ENCODE assay signal across 2 cellular contexts in the genomic region with DNA sequence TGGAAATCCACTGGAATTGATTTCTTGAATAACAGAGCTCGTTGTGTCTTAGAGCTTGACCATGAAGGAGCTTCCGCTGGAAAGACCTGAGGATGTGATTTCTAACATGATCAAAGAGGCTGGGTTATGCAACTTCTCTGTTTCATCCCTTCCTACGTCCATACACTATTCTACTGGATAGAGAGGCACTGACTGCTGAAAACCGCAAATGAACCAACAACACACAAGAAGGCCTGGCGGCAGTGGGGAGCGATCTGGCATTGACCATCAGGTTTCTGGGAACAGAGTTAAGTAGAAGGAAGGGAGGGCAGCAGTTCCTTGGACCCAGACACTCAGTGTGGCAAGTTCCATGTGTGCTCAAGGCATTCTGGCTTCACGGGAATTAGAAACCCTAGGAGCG.
TF ChIP-seq lines count a peak whose summit lies in the region.

No MANE protein-coding gene starts in this region.

TF ChIP-seq in HepG2, 621 proteins besides CTCF, POLR2A, EP300 and RAD21:
- TF ChIP-seq ZNF543 (CRISPR knock-in tag; IDR thresholded peaks at IDR 0.05) (no peak), REPIN1 (CRISPR knock-in tag; IDR thresholded peaks at IDR 0.05; ENCODE audit: borderline replicate concordance, low read depth) (no peak), RBM22 (optimal IDR thresholded peaks at IDR 0.05; ENCODE audit: low read length) (peak; percentile 97), GATAD1 (CRISPR knock-in tag; IDR thresholded peaks at IDR 0.05) (no peak), ZNF282 (IDR thresholded peaks at IDR 0.05; ENCODE audit: partially characterized antibody) (no peak), ZNF589 (CRISPR knock-in tag; conservative IDR thresholded peaks at IDR 0.05) (no peak), CEBPG (CRISPR knock-in tag; IDR thresholded peaks at IDR 0.05) (peak; percentile 48; the same call in 1 of the 2 replicates), REL (CRISPR knock-in tag; conservative IDR thresholded peaks at IDR 0.05) (no peak), BRCA1 (CRISPR knock-in tag; IDR thresholded peaks at IDR 0.05) (no peak), POLR2AphosphoS5 (IDR thresholded peaks at IDR 0.05; ENCODE audit: low read depth, low read length) (peak; percentile 25; the same call in 1 of the 2 replicates), ZNF776 (CRISPR knock-in tag; IDR thresholded peaks at IDR 0.05) (no peak), SRSF9 (IDR thresholded peaks at IDR 0.05; ENCODE audit: borderline replicate concordance, insufficient read depth, low read depth, low read length, poor library complexity, severe bottlenecking) (no peak), HMGXB4 (CRISPR knock-in tag; IDR thresholded peaks at IDR 0.05; ENCODE audit: borderline replicate concordance in 1 of 2, low read depth in 1 of 2) (no peak), CHD4 (IDR thresholded peaks at IDR 0.05; ENCODE audit: borderline replicate concordance, low read length) (no peak)
- TF ChIP-seq, protein P1, sequence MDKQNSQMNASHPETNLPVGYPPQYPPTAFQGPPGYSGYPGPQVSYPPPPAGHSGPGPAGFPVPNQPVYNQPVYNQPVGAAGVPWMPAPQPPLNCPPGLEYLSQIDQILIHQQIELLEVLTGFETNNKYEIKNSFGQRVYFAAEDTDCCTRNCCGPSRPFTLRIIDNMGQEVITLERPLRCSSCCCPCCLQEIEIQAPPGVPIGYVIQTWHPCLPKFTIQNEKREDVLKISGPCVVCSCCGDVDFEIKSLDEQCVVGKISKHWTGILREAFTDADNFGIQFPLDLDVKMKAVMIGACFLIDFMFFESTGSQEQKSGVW (CRISPR knock-in tag; IDR thresholded peaks at IDR 0.05; ENCODE audit: borderline replicate concordance): no peak

TF ChIP-seq in WTC11, 78 proteins besides CTCF, POLR2A, EP300 and RAD21:
- TF ChIP-seq SMAD4 (CRISPR knock-in tag; IDR thresholded peaks at IDR 0.05) (no peak), FOXK1 (CRISPR knock-in tag; IDR thresholded peaks at IDR 0.05) (no peak), GTF2I (CRISPR knock-in tag; conservative IDR thresholded peaks at IDR 0.05) (no peak), IRF2 (CRISPR knock-in tag; IDR thresholded peaks at IDR 0.05; ENCODE audit: borderline replicate concordance, low read depth) (no peak)
